Comparison of ENCODE assay signal across 9 cellular contexts in genomic region chr17:56597495-56597990, GRCh38. TPM values are rescaled to one million over a fixed set of nuclear protein-coding genes. Genes with fewer than 3 reads are reported as not detected.
DNase-seq lines count a peak whose midpoint lies in the region; ATAC-seq lines count a peak whose summit lies in the region.
"Had no signal": no experiment of that assay in that cellular context is flagged by ENCODE, and none has a peak within 500 bp of the region (broad histone marks: within the 10 kb centered on the region; RNA-seq: fewer than 3 reads in every experiment).

No MANE protein-coding gene starts in this region.

- ATAC-seq in GM19397 (IDR thresholded peaks at IDR 0.05; ENCODE audit: unreplicated experiment), result no peak
- ATAC-seq: left colon had no signal

- H3K27me3 Mint-ChIP-seq in T-helper 2 cell treated with Interferon-gamma antibody and Interleukin-4, amounts not matched to agents 5 μg/mL and 100 μg/mL, for 36 hours (ENCODE audit: low read depth), result peaks cover 62% of the 10 kb centered on the region

- H3K27ac ChIP-seq in ectodermal cell (ENCODE audit: insufficient read depth, low read depth, low read length, poor library complexity, severe bottlenecking) (peak overlapping the region; percentile 74), rectal smooth muscle tissue (ENCODE audit: low read depth, low read length) (no peak overlapping the region)

- H3K9me3 Mint-ChIP-seq in T-helper 2 cell treated with Interferon-gamma antibody and Interleukin-4, amounts not matched to agents 5 μg/mL and 100 μg/mL, for 36 hours, result no peaks in the 10 kb centered on the region

- peak overlapping the region; percentile 43 for H3K4me3 ChIP-seq in ectodermal cell (ENCODE audit: insufficient read depth, low read depth, low read length)
- H3K4me3 ChIP-seq in rectal smooth muscle tissue (ENCODE audit: low read length), result peak overlapping the region; percentile 25

- no peak overlapping the region for H3K9ac ChIP-seq in rectal smooth muscle tissue (ENCODE audit: low read length)

- WGBS in ectodermal cell, 2 experiments, result 2% methylated on average over 31 to 35 of the region's 41 CpGs

- no peaks in the 10 kb centered on the region for H3K9me3 ChIP-seq in ectodermal cell (ENCODE audit: control insufficient read depth, low read length)

- no peak overlapping the region for H3K4me3 Mint-ChIP-seq in T-helper 2 cell treated with Interferon-gamma antibody and Interleukin-4, amounts not matched to agents 5 μg/mL and 100 μg/mL, for 36 hours

- H3K4me1 Mint-ChIP-seq in T-helper 2 cell treated with Interferon-gamma antibody and Interleukin-4, amounts not matched to agents 5 μg/mL and 100 μg/mL, for 36 hours (ENCODE audit: low read depth), result peaks cover 25% of the 10 kb centered on the region

- H3K27me3 ChIP-seq in ectodermal cell (ENCODE audit: control insufficient read depth, insufficient read depth, low read length, poor library complexity, severe bottlenecking) (peaks cover 39% of the 10 kb centered on the region), rectal smooth muscle tissue (ENCODE audit: control insufficient read depth, insufficient read depth, low read length) (peaks cover 23% of the 10 kb centered on the region)

- peaks cover 12% of the 10 kb centered on the region for H3K4me1 ChIP-seq in ectodermal cell (ENCODE audit: control insufficient read depth, insufficient read depth, low read length)
- peaks cover 6% of the 10 kb centered on the region for H3K4me1 ChIP-seq in rectal smooth muscle tissue (ENCODE audit: control insufficient read depth, insufficient read depth, low read length)

- no peaks in the 10 kb centered on the region for H3K36me3 ChIP-seq in ectodermal cell (ENCODE audit: control insufficient read depth, insufficient read depth, low read length)
- no peaks in the 10 kb centered on the region for H3K36me3 ChIP-seq in rectal smooth muscle tissue (ENCODE audit: control insufficient read depth, insufficient read depth, low read length)

- peak; percentile 23 for DNase-seq in Daoy (ENCODE audit: low read depth)
- peak; percentile 60 for DNase-seq in NCI-H1105 treated with DMSO at 0.1 percent for 48 hours (lab: John Stamatoyannopoulos, UW)
- DNase-seq in T-helper 2 cell treated with Interferon-gamma antibody and Interleukin-4, amounts not matched to agents 5 μg/mL and 100 μg/mL, for 36 hours (ENCODE audit: low spot score), result no peak
- DNase-seq in mesenteric fat pad (ENCODE audit: low spot score), result no peak
- DNase-seq in inferior parietal cortex (ENCODE audit: extremely low spot score), result no peak

- H3K36me3 Mint-ChIP-seq in T-helper 2 cell treated with Interferon-gamma antibody and Interleukin-4, amounts not matched to agents 5 μg/mL and 100 μg/mL, for 36 hours (ENCODE audit: low read depth), result no peaks in the 10 kb centered on the region

- H3K27ac Mint-ChIP-seq in T-helper 2 cell treated with Interferon-gamma antibody and Interleukin-4, amounts not matched to agents 5 μg/mL and 100 μg/mL, for 36 hours, result no peak overlapping the region

RNA-seq across cellular contexts. Expression of gene NOG, which starts 4.0 kb away (rescaled TPM):
- 0.92 and 1.4 TPM in 2 replicates for total RNA-seq in Daoy (2014; rRNA removed; shearing (Covaris generic))
- polyA plus RNA-seq in ectodermal cell (2013, experiment 1 of 4), result 6.8 TPM
- polyA plus RNA-seq in ectodermal cell (2013, experiment 2 of 4), result 7.4 TPM
- polyA plus RNA-seq in ectodermal cell (2013, experiment 3 of 4), result 10.6 TPM
- polyA plus RNA-seq in ectodermal cell (2013, experiment 4 of 4), result 11.9 TPM
- 0.74 TPM for total RNA-seq in mesenteric fat pad

Comparison
In these comparisons a context has a peak if more than half of its experiments do, and no peak if none do; other contexts are left out.
1. DNase-seq: peak in Daoy (single experiment) and NCI-H1105 treated with DMSO at 0.1 percent for 48 hours (single experiment); none in T-helper 2 cell treated with Interferon-gamma antibody and Interleukin-4, amounts not matched to agents 5 μg/mL and 100 μg/mL, for 36 hours (single experiment), mesenteric fat pad (single experiment) and inferior parietal cortex (single experiment).